ENCODE assay signal across 12 cellular contexts in the genomic region with DNA sequence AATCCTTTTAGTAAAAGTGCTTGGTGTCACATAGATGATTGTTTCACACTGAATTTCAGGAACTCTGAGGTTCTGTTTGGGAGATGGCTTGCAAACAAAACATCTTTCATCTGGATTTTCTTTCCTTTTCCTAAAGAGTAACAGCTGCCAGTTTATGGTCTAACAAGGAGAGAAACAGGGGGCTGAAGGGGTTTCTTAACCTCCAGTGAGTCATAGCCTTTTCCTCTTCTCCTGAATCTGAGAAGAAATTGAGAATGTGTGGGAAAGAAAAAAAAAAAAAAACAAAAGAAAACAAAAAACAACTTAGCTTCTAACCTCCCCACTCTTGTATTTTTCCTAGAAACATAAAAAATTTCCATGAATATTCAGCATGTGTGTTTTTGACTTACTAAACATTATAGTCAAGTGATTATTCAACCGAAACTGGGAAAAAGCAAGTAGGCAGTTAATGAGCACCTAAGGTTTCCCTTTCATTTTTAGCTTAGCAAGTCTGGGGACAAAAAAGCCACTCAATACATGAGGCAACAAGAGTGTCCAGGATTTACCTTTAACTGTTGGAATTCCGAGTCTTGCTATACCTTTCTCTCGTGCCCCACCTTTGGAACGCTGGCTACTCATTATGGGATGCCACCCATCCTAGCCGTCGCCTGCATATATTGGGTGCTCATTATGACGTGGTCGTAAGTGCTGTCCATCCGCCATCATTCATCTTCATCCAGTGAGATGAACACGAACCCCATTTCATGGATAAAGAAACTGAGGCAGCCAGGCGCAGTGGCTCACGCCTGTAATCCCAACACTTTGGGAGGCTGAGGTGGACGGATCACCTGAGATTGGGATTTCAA. TPM values are rescaled to one million over a fixed set of nuclear protein-coding genes. Genes with fewer than 3 reads are reported as not detected.
A peak's percentile ranks its signal among the peaks of the same experiment; 100 is the strongest.
DNase-seq lines count a peak whose midpoint lies in the region; ATAC-seq, FAIRE-seq and TF ChIP-seq lines count a peak whose summit lies in the region.
"Had no signal": no experiment of that assay in that cellular context is flagged by ENCODE, and none has a peak within 500 bp of the region (broad histone marks: within the 10 kb centered on the region; RNA-seq: fewer than 3 reads in every experiment).

No MANE protein-coding gene starts in this region.

- H3K27me3 Mint-ChIP-seq in CD4-positive, alpha-beta T cell: no peaks in the 10 kb centered on the region
- H3K27me3 Mint-ChIP-seq in activated T-helper 1 cell treated with anti-CD3 and anti-CD28 coated beads, Interleukin-12 subunit alpha, Interleukin-12 subunit beta, Interleukin-2, Interleukin-4 antibody, amounts not matched to agents 30 ng/mL and 10 ng/mL and 1 ng/mL, durations not matched to agents 14 hours and 24 hours and 36 hours (ENCODE audit: insufficient read depth): peaks cover 7% of the 10 kb centered on the region

- no peak overlapping the region for H3K27ac ChIP-seq in CD4-positive, alpha-beta T cell (ENCODE audit: low read depth, low read length)
- no peak overlapping the region for H3K27ac ChIP-seq in upper lobe of right lung
- H3K27ac ChIP-seq: Peyer's patch had no signal

- H3K4me1 ChIP-seq in mucosa of stomach (ENCODE audit: control insufficient read depth, insufficient read depth, low read length) (peaks cover 39% of the 10 kb centered on the region), upper lobe of right lung (peaks cover 4% of the 10 kb centered on the region)

- H3K27me3 ChIP-seq in CD4-positive, alpha-beta T cell (ENCODE audit: control insufficient read depth, insufficient read depth, low read length): no peaks in the 10 kb centered on the region
- H3K27me3 ChIP-seq in mucosa of stomach (ENCODE audit: control insufficient read depth, insufficient read depth, low read length) (no peaks in the 10 kb centered on the region), upper lobe of right lung (peaks cover 18% of the 10 kb centered on the region)
- H3K27me3 ChIP-seq: Peyer's patch had no signal

- peak overlapping the region; percentile 82 for H3K4me3 Mint-ChIP-seq in CD4-positive, alpha-beta T cell
- peak overlapping the region; percentile 91 for H3K4me3 Mint-ChIP-seq in activated T-helper 1 cell treated with anti-CD3 and anti-CD28 coated beads, Interleukin-12 subunit alpha, Interleukin-12 subunit beta, Interleukin-2, Interleukin-4 antibody, amounts not matched to agents 30 ng/mL and 10 ng/mL and 1 ng/mL, durations not matched to agents 14 hours and 24 hours and 36 hours

- DNase-seq in CD4-positive, alpha-beta T cell: no peak
- DNase-seq in GM19239 (ENCODE audit: insufficient read length, low spot score) (no peak), left cardiac atrium (no peak), HPDE6-E6E7 (ENCODE audit: extremely low spot score) (no peak), upper lobe of right lung (no peak)
- DNase-seq in activated T-helper 1 cell treated with anti-CD3 and anti-CD28 coated beads, Interleukin-12 subunit alpha, Interleukin-12 subunit beta, Interleukin-2, Interleukin-4 antibody, amounts not matched to agents 30 ng/mL and 10 ng/mL and 1 ng/mL, durations not matched to agents 14 hours and 24 hours and 36 hours (ENCODE audit: low spot score): no peak
- DNase-seq: NCI-H1436 treated with DMSO at 0.1 percent for 48 hours; Peyer's patch; stimulated activated CD4-positive, alpha-beta T cell treated with anti-CD3 and anti-CD28 coated beads, Interleukin-4, amount 100 ng/mL, for 24 hours had no signal

- no peak overlapping the region for H3K4me3 ChIP-seq in mucosa of stomach (ENCODE audit: low read length)
- H3K4me3 ChIP-seq in upper lobe of right lung: no peak overlapping the region
- H3K4me3 ChIP-seq: Peyer's patch had no signal

- peak; percentile 98 for FAIRE-seq in GM19239 (lab: Jason Lieb, UNC)
- FAIRE-seq: H1 had no signal

- no peaks in the 10 kb centered on the region for H3K9me3 ChIP-seq in CD4-positive, alpha-beta T cell (ENCODE audit: control insufficient read depth, low read length)
- no peaks in the 10 kb centered on the region for H3K9me3 ChIP-seq in mucosa of stomach (ENCODE audit: control insufficient read depth, low read length)
- no peaks in the 10 kb centered on the region for H3K9me3 ChIP-seq in upper lobe of right lung
- H3K9me3 ChIP-seq: Peyer's patch had no signal

- H3K36me3 Mint-ChIP-seq in CD4-positive, alpha-beta T cell (ENCODE audit: low read depth): peaks cover 17% of the 10 kb centered on the region
- peaks cover 34% of the 10 kb centered on the region for H3K36me3 Mint-ChIP-seq in activated T-helper 1 cell treated with anti-CD3 and anti-CD28 coated beads, Interleukin-12 subunit alpha, Interleukin-12 subunit beta, Interleukin-2, Interleukin-4 antibody, amounts not matched to agents 30 ng/mL and 10 ng/mL and 1 ng/mL, durations not matched to agents 14 hours and 24 hours and 36 hours (ENCODE audit: low read depth)

- H3K36me3 ChIP-seq in mucosa of stomach (ENCODE audit: control insufficient read depth, insufficient read depth, low read length) (no peaks in the 10 kb centered on the region), upper lobe of right lung (no peaks in the 10 kb centered on the region)
- H3K36me3 ChIP-seq: Peyer's patch had no signal

- POLR2A ChIA-PET in CD4-positive, alpha-beta T cell (lab: Charles Lee): interaction anchor here (3.8 kb wide), 1 partner anchor 52 kb away, joined by 46 read pairs; a partner anchor contains a TSS

- peak overlapping the region; percentile 65 for H3K9ac ChIP-seq in mucosa of stomach (ENCODE audit: low read length)

- ATAC-seq in CD4-positive, alpha-beta T cell (ENCODE audit: poor library complexity): no peak
- no peak for ATAC-seq in left cardiac atrium
- no peak for ATAC-seq in upper lobe of right lung
- ATAC-seq in HG02678 (IDR thresholded peaks at IDR 0.05; ENCODE audit: unreplicated experiment): no peak

- no peaks in the 10 kb centered on the region for H3K9me3 Mint-ChIP-seq in CD4-positive, alpha-beta T cell
- no peaks in the 10 kb centered on the region for H3K9me3 Mint-ChIP-seq in activated T-helper 1 cell treated with anti-CD3 and anti-CD28 coated beads, Interleukin-12 subunit alpha, Interleukin-12 subunit beta, Interleukin-2, Interleukin-4 antibody, amounts not matched to agents 30 ng/mL and 10 ng/mL and 1 ng/mL, durations not matched to agents 14 hours and 24 hours and 36 hours

- CTCF ChIA-PET in CD4-positive, alpha-beta T cell (lab: Charles Lee): no interaction called here

- H3K27ac Mint-ChIP-seq in CD4-positive, alpha-beta T cell: peak overlapping the region; percentile 73
- peak overlapping the region; percentile 83 for H3K27ac Mint-ChIP-seq in activated T-helper 1 cell treated with anti-CD3 and anti-CD28 coated beads, Interleukin-12 subunit alpha, Interleukin-12 subunit beta, Interleukin-2, Interleukin-4 antibody, amounts not matched to agents 30 ng/mL and 10 ng/mL and 1 ng/mL, durations not matched to agents 14 hours and 24 hours and 36 hours

- no peak for TF ChIP-seq CTCF in CD4-positive, alpha-beta T cell (IDR thresholded peaks at IDR 0.05)
- TF ChIP-seq CTCF in upper lobe of right lung (IDR thresholded peaks at IDR 0.05): no peak

- intact Hi-C loops in CD4-positive, alpha-beta T cell (cut with DNase I, micrococcal nuclease): loop anchor here (2.0 to 5.0 kb wide), 2 partner anchors 51 to 1879 kb away; a partner anchor contains a TSS
- intact Hi-C loops in activated T-helper 1 cell treated with anti-CD3 and anti-CD28 coated beads, Interleukin-12 subunit alpha, Interleukin-12 subunit beta, Interleukin-2, Interleukin-4 antibody, amounts not matched to agents 30 ng/mL and 10 ng/mL and 1 ng/mL, durations not matched to agents 14 hours and 24 hours and 36 hours (cut with micrococcal nuclease): loop anchor here (1.0 to 5.0 kb wide), 8 partner anchors 29 to 1486 kb away; a partner anchor contains a TSS
- intact Hi-C loops in left cardiac atrium (cut with DNase I): no loop called here
- intact Hi-C loops in upper lobe of right lung (cut with DNase I): no loop called here

- peaks cover 45% of the 10 kb centered on the region for H3K4me1 Mint-ChIP-seq in CD4-positive, alpha-beta T cell (ENCODE audit: low read depth)
- H3K4me1 Mint-ChIP-seq in activated T-helper 1 cell treated with anti-CD3 and anti-CD28 coated beads, Interleukin-12 subunit alpha, Interleukin-12 subunit beta, Interleukin-2, Interleukin-4 antibody, amounts not matched to agents 30 ng/mL and 10 ng/mL and 1 ng/mL, durations not matched to agents 14 hours and 24 hours and 36 hours (ENCODE audit: low read depth): peaks cover 75% of the 10 kb centered on the region

RNA-seq across cellular contexts. Expression of a gene that starts 2.3 kb away (rescaled TPM):
- under 1 TPM; 0.70 to 0.85 TPM for total RNA-seq in CD4-positive, alpha-beta T cell
- 23.4 and 23.5 TPM in 2 replicates for total RNA-seq in activated T-helper 1 cell treated with anti-CD3 and anti-CD28 coated beads, Interleukin-12 subunit alpha, Interleukin-12 subunit beta, Interleukin-2, Interleukin-4 antibody, amounts not matched to agents 30 ng/mL and 10 ng/mL and 1 ng/mL, durations not matched to agents 14 hours and 24 hours and 36 hours
- total RNA-seq in left cardiac atrium (under 1 TPM; 0.18 to 0.31 TPM), upper lobe of right lung (1.2 TPM)

RNA-seq across cellular contexts. Expression of a gene that starts 52.2 kb away (rescaled TPM):
- total RNA-seq in CD4-positive, alpha-beta T cell: 10 to 100 TPM; 61.6 to 67.0 TPM
- 43.8 and 44.5 TPM in 2 replicates for total RNA-seq in activated T-helper 1 cell treated with anti-CD3 and anti-CD28 coated beads, Interleukin-12 subunit alpha, Interleukin-12 subunit beta, Interleukin-2, Interleukin-4 antibody, amounts not matched to agents 30 ng/mL and 10 ng/mL and 1 ng/mL, durations not matched to agents 14 hours and 24 hours and 36 hours
- total RNA-seq in left cardiac atrium: 10 to 100 TPM; 12.2 to 13.2 TPM
- 31.0 TPM for total RNA-seq in upper lobe of right lung

RNA-seq across cellular contexts. Expression of a gene that starts 52.3 kb away (rescaled TPM):
- total RNA-seq in CD4-positive, alpha-beta T cell: 10 to 100 TPM; 25.8 to 27.2 TPM
- total RNA-seq in activated T-helper 1 cell treated with anti-CD3 and anti-CD28 coated beads, Interleukin-12 subunit alpha, Interleukin-12 subunit beta, Interleukin-2, Interleukin-4 antibody, amounts not matched to agents 30 ng/mL and 10 ng/mL and 1 ng/mL, durations not matched to agents 14 hours and 24 hours and 36 hours: 29.2 and 34.8 TPM in 2 replicates
- total RNA-seq in left cardiac atrium (10 to 100 TPM; 14.9 to 23.7 TPM), upper lobe of right lung (14.6 TPM)

Comparison
In these comparisons a context has a peak if more than half of its experiments do, and no peak if none do; other contexts are left out.
1. RNA of a gene that starts 2.3 kb away (total RNA-seq): 23.4 to 23.5 TPM in activated T-helper 1 cell treated with anti-CD3 and anti-CD28 coated beads, Interleukin-12 subunit alpha, Interleukin-12 subunit beta, Interleukin-2, Interleukin-4 antibody, amounts not matched to agents 30 ng/mL and 10 ng/mL and 1 ng/mL, durations not matched to agents 14 hours and 24 hours and 36 hours; 1.2 TPM in upper lobe of right lung (single experiment), 0.70 to 0.85 TPM in CD4-positive, alpha-beta T cell and 0.18 to 0.31 TPM in left cardiac atrium; every median in the first group is over 10 times any median in the second.
2. intact Hi-C loops: an anchor here in CD4-positive, alpha-beta T cell (2.0 to 5.0 kb wide) and activated T-helper 1 cell treated with anti-CD3 and anti-CD28 coated beads, Interleukin-12 subunit alpha, Interleukin-12 subunit beta, Interleukin-2, Interleukin-4 antibody, amounts not matched to agents 30 ng/mL and 10 ng/mL and 1 ng/mL, durations not matched to agents 14 hours and 24 hours and 36 hours (1.0 to 5.0 kb wide); none called in left cardiac atrium and upper lobe of right lung.